Comparison of ENCODE assay signal across 8 cellular contexts in the genomic region with DNA sequence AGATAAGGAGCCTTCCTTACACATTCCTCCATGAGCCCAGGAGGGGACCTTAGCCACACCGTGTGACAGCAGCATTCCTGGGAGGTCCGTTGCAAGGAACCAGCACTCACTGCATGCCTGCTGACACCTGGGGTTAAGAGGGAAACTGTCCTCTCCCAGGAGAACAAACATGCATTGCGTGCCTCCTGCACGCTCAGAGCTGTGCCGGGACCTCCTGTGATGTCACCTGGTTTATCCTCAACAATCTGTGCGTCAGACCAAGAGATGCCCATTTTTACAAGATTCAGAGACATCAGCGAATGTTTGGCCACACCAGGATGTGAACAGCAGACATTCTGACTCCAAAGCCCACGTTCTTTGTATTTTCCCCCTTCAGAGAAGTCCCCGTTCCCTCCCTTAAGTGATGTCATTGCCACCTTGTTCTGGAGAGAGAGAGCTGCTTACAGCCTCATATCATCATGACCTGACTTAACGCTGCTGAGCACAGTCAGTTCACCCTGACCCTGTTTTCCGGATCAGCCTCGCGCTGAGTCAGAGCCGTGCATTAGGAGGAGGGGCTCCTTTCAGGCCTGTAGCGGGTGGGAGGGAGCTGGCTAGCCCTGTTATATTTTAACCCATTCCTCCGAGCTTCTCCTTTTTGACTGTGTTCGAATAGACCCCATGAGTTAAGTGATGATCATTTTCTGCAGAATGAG. TPM values are rescaled to one million over a fixed set of nuclear protein-coding genes. Genes with fewer than 3 reads are reported as not detected.
A peak's percentile ranks its signal among the peaks of the same experiment; 100 is the strongest.
DNase-seq lines count a peak whose midpoint lies in the region; ATAC-seq and TF ChIP-seq lines count a peak whose summit lies in the region.

No MANE protein-coding gene starts in this region.

- intact Hi-C loops in psoas muscle (cut with DNase I): no loop called here

- no peaks in the 10 kb centered on the region for H3K27me3 Mint-ChIP-seq in T-helper 17 cell

- H3K36me3 ChIP-seq in psoas muscle (ENCODE audit: insufficient read depth in 1 of 2, low read depth in 1 of 2): peaks cover 0 to 32% of the 10 kb centered on the region in 2 donors

- H3K27ac Mint-ChIP-seq in T-helper 17 cell: no peak overlapping the region

- no peaks in the 10 kb centered on the region for H3K9me3 ChIP-seq in T-helper 17 cell (ENCODE audit: control insufficient read depth, low read length, poor library complexity, severe bottlenecking)
- H3K9me3 ChIP-seq in psoas muscle: no peaks in the 10 kb centered on the region

- peaks cover 3% of the 10 kb centered on the region for H3K4me1 Mint-ChIP-seq in T-helper 17 cell

- no peak for TF ChIP-seq CTCF in psoas muscle (IDR thresholded peaks at IDR 0.05)

- DNase-seq in stimulated activated naive CD4-positive, alpha-beta T cell treated with Interleukin-2 at 50 U/mL for 16 hours (lab: John Stamatoyannopoulos, UW): peak; percentile 24
- DNase-seq in stimulated activated naive CD4-positive, alpha-beta T cell (lab: John Stamatoyannopoulos, UW): no peak
- DNase-seq in T-helper 17 cell: peak in 1 of 3 donors; percentile 14
- DNase-seq in psoas muscle: peak in 1 of 2 donors; percentile 31
- no peak for DNase-seq in RPMI8226

- H3K4me3 ChIP-seq in psoas muscle: no peak overlapping the region

- H3K27me3 ChIP-seq in psoas muscle (ENCODE audit: insufficient read depth in 3 of 3, low read length in 2 of 3): no peaks in the 10 kb centered on the region

- H3K4me3 Mint-ChIP-seq in T-helper 17 cell: no peak overlapping the region

- H3K4me1 ChIP-seq in psoas muscle: peaks cover 3% of the 10 kb centered on the region

- 48 to 56% (median 52%) methylated on average over 17 of the region's 17 CpGs for WGBS in psoas muscle, 3 donors

- ATAC-seq in T-helper 17 cell: peak; percentile 68
- ATAC-seq in esophagus mucosa: peak; percentile 55
- peak; percentile 70 to 85 (median 80) for ATAC-seq in psoas muscle
- ATAC-seq in HG02642 (IDR thresholded peaks at IDR 0.05; ENCODE audit: poor library complexity, unreplicated experiment): no peak
- no peak for ATAC-seq in GM19023 (IDR thresholded peaks at IDR 0.05; ENCODE audit: unreplicated experiment)

- H3K27ac ChIP-seq in psoas muscle: peak overlapping the region; percentile 38

- no peaks in the 10 kb centered on the region for H3K36me3 Mint-ChIP-seq in T-helper 17 cell (ENCODE audit: low read depth)

RNA-seq across cellular contexts. Expression of a gene that starts 36.2 kb away (rescaled TPM):
- total RNA-seq in T-helper 17 cell (1 to 10 TPM; 6.9 to 7.0 TPM), esophagus mucosa (4.1 TPM), psoas muscle (10 to 100 TPM; 11.4 to 21.2 (median 15.5) TPM)
- 10 to 100 TPM; 11.0 to 29.7 (median 12.7) TPM for polyA plus RNA-seq in psoas muscle

RNA-seq across cellular contexts. Expression of a gene that starts 44.8 kb away (rescaled TPM):
- total RNA-seq in T-helper 17 cell (100 to 1,000 TPM; 121 to 122 TPM), esophagus mucosa (5.9 TPM), psoas muscle (1 to 10 TPM; 3.3 to 4.8 (median 3.9) TPM)
- 1 to 10 TPM; 1.4 to 4.3 (median 1.6) TPM for polyA plus RNA-seq in psoas muscle

RNA-seq across cellular contexts. Expression of a gene that starts 55.1 kb away (rescaled TPM):
- 10 to 100 TPM; 54.5 to 64.1 TPM for total RNA-seq in T-helper 17 cell
- total RNA-seq in esophagus mucosa: 16.3 TPM
- total RNA-seq in psoas muscle: 10 to 100 TPM in 3 of 4 donors, 1 to 10 TPM in 1; 9.2 to 13.0 (median 11.8) TPM
- 1 to 10 TPM; 2.8 to 7.5 (median 3.0) TPM for polyA plus RNA-seq in psoas muscle

Comparison
In these comparisons a context has a peak if more than half of its experiments do, and no peak if none do; other contexts are left out.
1. ATAC-seq: peak in T-helper 17 cell (single experiment), esophagus mucosa (single experiment) and psoas muscle (4 of 4); none in HG02642 (single experiment) and GM19023 (single experiment).
2. RNA of a gene that starts 44.8 kb away (total RNA-seq): 121 to 122 TPM in T-helper 17 cell; 5.9 TPM in esophagus mucosa (single experiment) and 3.3 to 4.8 TPM in psoas muscle; every median in the first group is over 10 times any median in the second.